Comparison of ENCODE assay signal across 7 cellular contexts in genomic region chr12:6849976-6850560, GRCh38. TPM values are rescaled to one million over a fixed set of nuclear protein-coding genes. Genes with fewer than 3 reads are reported as not detected.
DNase-seq lines count a peak whose midpoint lies in the region; ATAC-seq and TF ChIP-seq lines count a peak whose summit lies in the region.
"Had no signal": no experiment of that assay in that cellular context is flagged by ENCODE, and none has a peak within 500 bp of the region (broad histone marks: within the 10 kb centered on the region; RNA-seq: fewer than 3 reads in every experiment).

No MANE protein-coding gene starts in this region.

- TF ChIP-seq CTCF in upper lobe of right lung (IDR thresholded peaks at IDR 0.05) = no peak

- H3K27ac Mint-ChIP-seq in activated CD4-positive, alpha-beta memory T cell treated with anti-CD3 and anti-CD28 coated beads for 36 hours = peak overlapping the region; percentile 98

- intact Hi-C loops in activated CD4-positive, alpha-beta memory T cell treated with anti-CD3 and anti-CD28 coated beads for 36 hours (cut with micrococcal nuclease) = loop anchor here (5.0 kb wide), 1 partner anchor 423 kb away; no protein-coding TSS in a partner anchor
- intact Hi-C loops in upper lobe of right lung (cut with DNase I) (no loop called here), head of caudate nucleus (cut with DNase I) (no loop called here)

- H3K4me1 ChIP-seq in muscle layer of duodenum (ENCODE audit: control insufficient read depth in 1 of 2, insufficient read depth in 2 of 2, low read length in 2 of 2) (peaks cover 14 to 22% of the 10 kb centered on the region in 2 donors), upper lobe of right lung (peaks cover 9% of the 10 kb centered on the region)

- no peaks in the 10 kb centered on the region for H3K27me3 Mint-ChIP-seq in activated CD4-positive, alpha-beta memory T cell treated with anti-CD3 and anti-CD28 coated beads for 36 hours

- no peaks in the 10 kb centered on the region for H3K9me3 Mint-ChIP-seq in activated CD4-positive, alpha-beta memory T cell treated with anti-CD3 and anti-CD28 coated beads for 36 hours

- peak overlapping the region; percentile 95 for H3K4me3 Mint-ChIP-seq in activated CD4-positive, alpha-beta memory T cell treated with anti-CD3 and anti-CD28 coated beads for 36 hours

- peaks cover 22% of the 10 kb centered on the region for H3K36me3 Mint-ChIP-seq in activated CD4-positive, alpha-beta memory T cell treated with anti-CD3 and anti-CD28 coated beads for 36 hours

- peak overlapping the region; percentile 5 for H3K27ac ChIP-seq in muscle layer of duodenum (ENCODE audit: low read length)
- H3K27ac ChIP-seq in upper lobe of right lung = no peak overlapping the region

- ATAC-seq in upper lobe of right lung = no peak
- no peak for ATAC-seq in GM18498 (IDR thresholded peaks at IDR 0.05; ENCODE audit: unreplicated experiment)

- H3K36me3 ChIP-seq in H7 (replicated peaks; ENCODE audit: control insufficient read depth, insufficient read depth, low read length) (peaks cover 37% of the 10 kb centered on the region), muscle layer of duodenum (ENCODE audit: control insufficient read depth in 1 of 2, insufficient read depth in 2 of 2, low read length in 2 of 2) (peaks cover 9 to 41% of the 10 kb centered on the region in 2 donors), upper lobe of right lung (peaks cover 5% of the 10 kb centered on the region)

- H3K4me1 Mint-ChIP-seq in activated CD4-positive, alpha-beta memory T cell treated with anti-CD3 and anti-CD28 coated beads for 36 hours (ENCODE audit: low read depth) = peaks cover 29% of the 10 kb centered on the region

- no peak for DNase-seq in H7
- DNase-seq in activated CD4-positive, alpha-beta memory T cell treated with anti-CD3 and anti-CD28 coated beads for 36 hours = no peak
- no peak for DNase-seq in upper lobe of right lung
- no peak for DNase-seq in head of caudate nucleus
- DNase-seq: stomach had no signal

- CTCF ChIA-PET in activated CD4-positive, alpha-beta memory T cell treated with anti-CD3 and anti-CD28 coated beads for 36 hours (lab: Charles Lee) = interaction anchor here (1.1 to 6.5 kb wide), 5 partner anchors 15 to 42 kb away, joined by 5 to 74 read pairs (median 26); partner anchors contain the start of gene SPSB2

- H3K27me3 ChIP-seq in H7 (ENCODE audit: control insufficient read depth, insufficient read depth, low read length) (no peaks in the 10 kb centered on the region), muscle layer of duodenum (ENCODE audit: low read depth, low read length) (no peaks in the 10 kb centered on the region), upper lobe of right lung (no peaks in the 10 kb centered on the region)
- H3K27me3 ChIP-seq: stomach had no signal

- H3K9me3 ChIP-seq in muscle layer of duodenum (ENCODE audit: control insufficient read depth in 1 of 2, low read length in 2 of 2) (no peaks in the 10 kb centered on the region), upper lobe of right lung (no peaks in the 10 kb centered on the region)
- H3K9me3 ChIP-seq: stomach had no signal

- POLR2A ChIA-PET in activated CD4-positive, alpha-beta memory T cell treated with anti-CD3 and anti-CD28 coated beads for 36 hours (lab: Charles Lee) = interaction anchor here (2.0 kb wide), 1 partner anchor 315 kb away, joined by 7 read pairs; the partner anchor contains the start of gene GAPDH

- peak overlapping the region; percentile 98 for H3K4me3 ChIP-seq in H7 (ENCODE audit: insufficient read depth, low read depth, low read length)
- H3K4me3 ChIP-seq in muscle layer of duodenum (ENCODE audit: low read depth in 1 of 2, low read length in 2 of 2) = peak overlapping the region in 1 of 2 donors; percentile 89
- H3K4me3 ChIP-seq in upper lobe of right lung = no peak overlapping the region

RNA-seq across cellular contexts. Expression of gene CDCA3, which starts 1.0 kb away (rescaled TPM):
- 85.6 and 115 TPM in 2 replicates for total RNA-seq in H7 (2014; rRNA removed; shearing (Covaris generic))
- total RNA-seq in activated CD4-positive, alpha-beta memory T cell treated with anti-CD3 and anti-CD28 coated beads for 36 hours = 10 to 100 TPM; 80.3 to 87.8 TPM
- total RNA-seq in upper lobe of right lung = 1.1 TPM

RNA-seq across cellular contexts. Expression of gene USP5, which starts 1.9 kb away (rescaled TPM):
- 103 and 112 TPM in 2 replicates for total RNA-seq in H7 (2014; rRNA removed; shearing (Covaris generic))
- 100 to 1,000 TPM; 125 to 130 TPM for total RNA-seq in activated CD4-positive, alpha-beta memory T cell treated with anti-CD3 and anti-CD28 coated beads for 36 hours
- 63.9 TPM for total RNA-seq in upper lobe of right lung

RNA-seq across cellular contexts. Expression of gene GNB3, which starts 9.3 kb away (rescaled TPM):
- total RNA-seq in H7 (2014; rRNA removed; shearing (Covaris generic)) = 1.5 and 5.5 TPM in 2 replicates
- under 1 TPM; 0.22 to 0.78 TPM for total RNA-seq in activated CD4-positive, alpha-beta memory T cell treated with anti-CD3 and anti-CD28 coated beads for 36 hours
- total RNA-seq in upper lobe of right lung = 0.32 TPM

RNA-seq across cellular contexts. Expression of gene TPI1, which starts 17.3 kb away (rescaled TPM):
- total RNA-seq in H7 (2014; rRNA removed; shearing (Covaris generic)) = 1,353 and 1,607 TPM in 2 replicates
- 1,000 to 10,000 TPM; 1,432 to 1,495 TPM for total RNA-seq in activated CD4-positive, alpha-beta memory T cell treated with anti-CD3 and anti-CD28 coated beads for 36 hours
- 280 TPM for total RNA-seq in upper lobe of right lung

RNA-seq across cellular contexts. Expression of gene P3H3, which starts 21.9 kb away (rescaled TPM):
- total RNA-seq in H7 (2014; rRNA removed; shearing (Covaris generic)) = 38.0 and 46.9 TPM in 2 replicates
- 1 to 10 TPM; 2.5 to 2.7 TPM for total RNA-seq in activated CD4-positive, alpha-beta memory T cell treated with anti-CD3 and anti-CD28 coated beads for 36 hours
- 9.7 TPM for total RNA-seq in upper lobe of right lung

Comparison
In these comparisons a context has a peak if more than half of its experiments do, and no peak if none do; other contexts are left out.
1. RNA of gene CDCA3, which starts 1.0 kb away (total RNA-seq): 85.6 to 115 TPM in H7 and 80.3 to 87.8 TPM in activated CD4-positive, alpha-beta memory T cell treated with anti-CD3 and anti-CD28 coated beads for 36 hours; 1.1 TPM in upper lobe of right lung (single experiment); every median in the first group is over 10 times any median in the second.